ENCODE assay signal across 13 cellular contexts in genomic region chr22:19143212-19143611, GRCh38. TPM values are rescaled to one million over a fixed set of nuclear protein-coding genes. Genes with fewer than 3 reads are reported as not detected.
DNase-seq lines count a peak whose midpoint lies in the region; ATAC-seq and TF ChIP-seq lines count a peak whose summit lies in the region.
"Had no signal": no experiment of that assay in that cellular context is flagged by ENCODE, and none has a peak within 500 bp of the region (broad histone marks: within the 10 kb centered on the region; RNA-seq: fewer than 3 reads in every experiment).

No MANE protein-coding gene starts in this region.

- no peak overlapping the region for H2AFZ ChIP-seq in OCI-LY3 (ENCODE audit: low read depth, low read length)

- peaks cover 13% of the 10 kb centered on the region for H3K4me1 Mint-ChIP-seq in T-helper 2 cell treated with Interferon-gamma antibody and Interleukin-4, amounts not matched to agents 5 μg/mL and 100 μg/mL, for 36 hours (ENCODE audit: low read depth)
- peaks cover 12% of the 10 kb centered on the region for H3K4me1 Mint-ChIP-seq in progenitor cell of endocrine pancreas (ENCODE audit: low read depth)

- H3K4me3 ChIP-seq in OCI-LY3 (ENCODE audit: low read length) (peak overlapping the region; percentile 93), coronary artery (peak overlapping the region; percentile 92)

- H3K4me2 ChIP-seq in OCI-LY3 (ENCODE audit: low read length) = peak overlapping the region; percentile 98

- H3K36me3 ChIP-seq in OCI-LY3 (replicated peaks; ENCODE audit: low read depth, low read length) = peaks cover 34% of the 10 kb centered on the region

- peak overlapping the region; percentile 99 for H3K27ac Mint-ChIP-seq in T-helper 2 cell treated with Interferon-gamma antibody and Interleukin-4, amounts not matched to agents 5 μg/mL and 100 μg/mL, for 36 hours
- H3K27ac Mint-ChIP-seq in progenitor cell of endocrine pancreas = no peak overlapping the region

- H3K27me3 Mint-ChIP-seq in T-helper 2 cell treated with Interferon-gamma antibody and Interleukin-4, amounts not matched to agents 5 μg/mL and 100 μg/mL, for 36 hours (ENCODE audit: low read depth) = peaks cover 19% of the 10 kb centered on the region
- H3K27me3 Mint-ChIP-seq in progenitor cell of endocrine pancreas = peaks cover 27% of the 10 kb centered on the region

- no peaks in the 10 kb centered on the region for H4K20me1 ChIP-seq in OCI-LY3 (ENCODE audit: insufficient read depth, low read length)

- no peaks in the 10 kb centered on the region for H3K9me3 ChIP-seq in OCI-LY3 (ENCODE audit: insufficient read depth, low read length)
- H3K9me3 ChIP-seq: thyroid gland had no signal

- peaks cover 7% of the 10 kb centered on the region for H3K4me1 ChIP-seq in OCI-LY3 (ENCODE audit: low read length)

- no peak for DNase-seq in T-helper 2 cell treated with Interferon-gamma antibody and Interleukin-4, amounts not matched to agents 5 μg/mL and 100 μg/mL, for 36 hours (ENCODE audit: low spot score)
- DNase-seq in T-helper 2 cell (no peak), coronary artery (ENCODE audit: low spot score) (no peak), progenitor cell of endocrine pancreas (ENCODE audit: low spot score, unreplicated experiment) (no peak), putamen (ENCODE audit: low spot score) (no peak)
- DNase-seq: NCI-H1694 treated with DMSO at 0.1 percent for 48 hours, SIG-M5, thyroid gland had no signal

- H3K9ac ChIP-seq in OCI-LY3 (ENCODE audit: low read length) = no peak overlapping the region

- H3K9me3 Mint-ChIP-seq in T-helper 2 cell treated with Interferon-gamma antibody and Interleukin-4, amounts not matched to agents 5 μg/mL and 100 μg/mL, for 36 hours = no peaks in the 10 kb centered on the region
- no peaks in the 10 kb centered on the region for H3K9me3 Mint-ChIP-seq in progenitor cell of endocrine pancreas (ENCODE audit: low read depth)

- no peak for ATAC-seq in HG03432 (IDR thresholded peaks at IDR 0.05; ENCODE audit: unreplicated experiment)
- no peak for ATAC-seq in HG03342 (IDR thresholded peaks at IDR 0.05; ENCODE audit: unreplicated experiment)

- no peaks in the 10 kb centered on the region for H3K27me3 ChIP-seq in OCI-LY3 (ENCODE audit: low read depth, low read length)
- H3K27me3 ChIP-seq: thyroid gland had no signal

- peaks cover 18% of the 10 kb centered on the region for H3K79me2 ChIP-seq in OCI-LY3 (ENCODE audit: low read length)

- H3K36me3 Mint-ChIP-seq in T-helper 2 cell treated with Interferon-gamma antibody and Interleukin-4, amounts not matched to agents 5 μg/mL and 100 μg/mL, for 36 hours (ENCODE audit: low read depth) = peaks cover 24% of the 10 kb centered on the region
- peaks cover 1% of the 10 kb centered on the region for H3K36me3 Mint-ChIP-seq in progenitor cell of endocrine pancreas (ENCODE audit: insufficient read depth)

- H3K27ac ChIP-seq in OCI-LY3 (ENCODE audit: low read length) (no peak overlapping the region), coronary artery (no peak overlapping the region)
- H3K27ac ChIP-seq: thyroid gland had no signal

- TF ChIP-seq CTCF in OCI-LY3 (IDR thresholded peaks at IDR 0.05; ENCODE audit: low read depth, low read length) = no peak
- TF ChIP-seq CTCF in coronary artery (IDR thresholded peaks at IDR 0.05) = no peak
- no peak for TF ChIP-seq CTCF in progenitor cell of endocrine pancreas (IDR thresholded peaks at IDR 0.05; ENCODE audit: unreplicated experiment)

- peak overlapping the region; percentile 100 for H3K4me3 Mint-ChIP-seq in T-helper 2 cell treated with Interferon-gamma antibody and Interleukin-4, amounts not matched to agents 5 μg/mL and 100 μg/mL, for 36 hours
- H3K4me3 Mint-ChIP-seq in progenitor cell of endocrine pancreas (ENCODE audit: low read depth) = peak overlapping the region; percentile 94

RNA-seq across cellular contexts. Expression of gene ESS2, which starts 1.2 kb away (rescaled TPM):
- total RNA-seq in progenitor cell of endocrine pancreas = 18.7 and 20.4 TPM in 2 replicates

RNA-seq across cellular contexts. Expression of gene GSC2, which starts 6.9 kb away (rescaled TPM):
- total RNA-seq in progenitor cell of endocrine pancreas = not detected in 2 replicates
- total RNA-seq: A172, lung microvascular endothelial cell, thyroid gland had no signal

RNA-seq across cellular contexts. Expression of gene TSSK2, which starts 12.1 kb away (rescaled TPM):
- total RNA-seq in progenitor cell of endocrine pancreas = not detected in 2 replicates
- total RNA-seq: A172, lung microvascular endothelial cell had no signal

RNA-seq across cellular contexts. Expression of gene DGCR2, which starts 21.0 kb away (rescaled TPM):
- total RNA-seq in progenitor cell of endocrine pancreas = 87.1 and 89.1 TPM in 2 replicates

RNA-seq across cellular contexts. Expression of gene SLC25A1, which starts 35.3 kb away (rescaled TPM):
- 99.8 and 111 TPM in 2 replicates for total RNA-seq in progenitor cell of endocrine pancreas
